In genomic region chr10:60677541-60678129, GRCh38 we compare ENCODE assay signal across 31 cellular contexts.
A peak's percentile ranks its signal among the peaks of the same experiment; 100 is the strongest.
DNase-seq lines count a peak whose midpoint lies in the region; ATAC-seq, FAIRE-seq and TF ChIP-seq lines count a peak whose summit lies in the region.
"Had no signal": no experiment of that assay in that cellular context is flagged by ENCODE, and none has a peak within 500 bp of the region (broad histone marks: within the 10 kb centered on the region; RNA-seq: fewer than 3 reads in every experiment).

No MANE protein-coding gene starts in this region.

- DNase-seq in NT2/D1 (ENCODE audit: low read depth, low spot score) (peak; percentile 16), endodermal cell (no peak), midbrain (lab: John Stamatoyannopoulos, UW) (peak; percentile 13), mammary epithelial cell (no peak), urothelium cell line (ENCODE audit: low spot score) (no peak)
- DNase-seq in activated naive CD4-positive, alpha-beta T cell treated with anti-CD3 and anti-CD28 coated beads, Interleukin-2, amount 50 U/mL, for 16 hours = no peak
- DNase-seq: 8988T; activated CD4-positive, alpha-beta memory T cell treated with anti-CD3 and anti-CD28 coated beads for 36 hours; activated CD4-positive, CD25-positive, alpha-beta regulatory T cell treated with anti-CD3 and anti-CD28 coated beads, Interleukin-2, amount 50 U/mL, for 72 hours; activated CD8-positive, alpha-beta memory T cell treated with anti-CD3 and anti-CD28 coated beads, Interleukin-2, amount 50 U/mL, for 48 hours; CD8-positive, alpha-beta T cell; DMS153; hypothalamus; KG1; NCI-H1417; NCI-H2081 treated with DMSO at 0.1 percent for 48 hours; NCI-H446 treated with DMSO at 0.1 percent for 48 hours; right lobe of liver; stimulated activated naive CD8-positive, alpha-beta T cell treated with anti-CD3 and anti-CD28 coated beads, Interleukin-15, Interleukin-2, amounts not matched to agents 100 U/mL and 50 U/mL, for 24 hours; T-helper 17 cell had no signal

- no TSS peak for BruUV-seq in mammary epithelial cell (replicated peaks; lab: Mats Ljungman, UMichigan)

- peak overlapping the region; percentile 58 for H3K27ac Mint-ChIP-seq in endodermal cell
- H3K27ac Mint-ChIP-seq: activated CD4-positive, alpha-beta memory T cell treated with anti-CD3 and anti-CD28 coated beads for 36 hours; activated naive CD4-positive, alpha-beta T cell treated with anti-CD3 and anti-CD28 coated beads, Interleukin-2, amount 50 U/mL, for 72 hours; activated T-helper 2 cell treated with anti-CD3 and anti-CD28 coated beads, Interferon-gamma antibody, Interleukin-2, Interleukin-4, amounts not matched to agents 10 μg/mL and 5 μg/mL and 100 μg/mL, durations not matched to agents 14 hours and 24 hours and 36 hours; B cell; CD8-positive, alpha-beta T cell; dendritic cell treated with granulocyte-macrophage colony-stimulating factor and Interleukin-4, amounts not matched to agents 40 ng/mL and 50 ng/mL, for 4 days had no signal

- H2AFZ ChIP-seq in ACC112 (ENCODE audit: low read length, unreplicated experiment) (peak overlapping the region; percentile 76), mammary epithelial cell (ENCODE audit: low read depth, low read length) (no peak overlapping the region)
- H2AFZ ChIP-seq: parathyroid adenoma had no signal

- H3K9me3 ChIP-seq in NT2/D1 (ENCODE audit: insufficient read depth, low read length) = no peaks in the 10 kb centered on the region
- peaks cover 9% of the 10 kb centered on the region for H3K9me3 ChIP-seq in endodermal cell (ENCODE audit: control insufficient read depth, low read length)
- H3K9me3 ChIP-seq in mammary epithelial cell (replicated peaks; ENCODE audit: insufficient read depth, low read length) = no peaks in the 10 kb centered on the region
- H3K9me3 ChIP-seq: right lobe of liver, thoracic aorta had no signal

- H3K79me2 ChIP-seq in ACC112 (ENCODE audit: control insufficient read depth, insufficient read depth, low read length, unreplicated experiment) (no peaks in the 10 kb centered on the region), mammary epithelial cell (ENCODE audit: insufficient read depth, low read length) (no peaks in the 10 kb centered on the region)

- intact Hi-C loops in mammary epithelial cell (cut with micrococcal nuclease) = no loop called here

- H3K9ac ChIP-seq in NT2/D1 (ENCODE audit: insufficient read length, low read depth) (no peak overlapping the region), endodermal cell (ENCODE audit: extremely low read depth, low read length, poor library complexity, severe bottlenecking) (no peak overlapping the region), mammary epithelial cell (ENCODE audit: insufficient read depth, low read length) (no peak overlapping the region)
- H3K9ac ChIP-seq: parathyroid adenoma had no signal

- H3K4me1 ChIP-seq in ACC112 (ENCODE audit: control insufficient read depth, insufficient read depth, low read length, unreplicated experiment) (peaks cover 14% of the 10 kb centered on the region), NT2/D1 (ENCODE audit: insufficient read depth, insufficient read length) (no peaks in the 10 kb centered on the region), endodermal cell (ENCODE audit: control insufficient read depth, insufficient read depth, low read length) (peaks cover 7% of the 10 kb centered on the region), mammary epithelial cell (ENCODE audit: insufficient read depth, low read length) (no peaks in the 10 kb centered on the region)
- H3K4me1 ChIP-seq: parathyroid adenoma, right lobe of liver had no signal

- TF ChIP-seq CTCF in endodermal cell (conservative IDR thresholded peaks at IDR 0.05) (no peak), mammary epithelial cell (conservative IDR thresholded peaks at IDR 0.05 in 1 of 2, IDR thresholded peaks at IDR 0.05 in 1 of 2; ENCODE audit: extremely low read depth in 1 of 2, insufficient read depth in 1 of 2, low read depth in 1 of 2, low read length in 2 of 2) (no peak)

- CTCF ChIA-PET in mammary epithelial cell (lab: Charles Lee; ENCODE audit: low non-redundant PET) = no interaction called here

- H3K36me3 Mint-ChIP-seq in endodermal cell (ENCODE audit: low read depth) = peaks cover 19% of the 10 kb centered on the region

- H3K4me3 ChIP-seq in ACC112 (ENCODE audit: low read depth, low read length) (no peak overlapping the region), NT2/D1 (ENCODE audit: insufficient read length, low read depth) (no peak overlapping the region), endodermal cell (ENCODE audit: low read length) (no peak overlapping the region), mammary epithelial cell (replicated peaks in 1 of 3; ENCODE audit: insufficient read depth in 1 of 3, low read depth in 2 of 3, low read length in 3 of 3) (no peak overlapping the region)
- H3K4me3 ChIP-seq: right lobe of liver, thoracic aorta had no signal

- 80 to 100% methylated on average over 1 to 4 of the region's 4 CpGs for WGBS in endodermal cell (ENCODE audit: insufficient coverage in 1 of 2, insufficient read length in 1 of 2), 2 experiments
- WGBS in mammary epithelial cell (ENCODE audit: low coverage, missing lambda C conversion rate) = 83% methylated on average over 4 of the region's 4 CpGs

- in situ Hi-C loops in mammary epithelial cell (cut with MboI; ENCODE audit: low sequenced_read_pairs in 2 of 2) = no loop called here

- no peak for FAIRE-seq in urothelium cell line (lab: Jason Lieb, UNC)
- FAIRE-seq: HTR-8/SVneo had no signal

- H3K27me3 ChIP-seq in ACC112 (ENCODE audit: insufficient read depth, low read length) = no peaks in the 10 kb centered on the region
- H3K27me3 ChIP-seq in NT2/D1 (ENCODE audit: insufficient read depth, insufficient read length) = no peaks in the 10 kb centered on the region
- H3K27me3 ChIP-seq in endodermal cell (ENCODE audit: control insufficient read depth, insufficient read depth, low read length, poor library complexity, severe bottlenecking) = no peaks in the 10 kb centered on the region
- no peaks in the 10 kb centered on the region for H3K27me3 ChIP-seq in mammary epithelial cell (ENCODE audit: insufficient read depth, low read length)
- H3K27me3 ChIP-seq: right lobe of liver had no signal

- H3K4me2 ChIP-seq in mammary epithelial cell (ENCODE audit: insufficient read depth, low read depth, low read length) = no peak overlapping the region

- H4K20me1 ChIP-seq in mammary epithelial cell (ENCODE audit: insufficient read depth, low read length) = no peaks in the 10 kb centered on the region

- H3K27me3 Mint-ChIP-seq in endodermal cell (ENCODE audit: insufficient read depth) = no peaks in the 10 kb centered on the region
- H3K27me3 Mint-ChIP-seq: activated CD4-positive, alpha-beta memory T cell treated with anti-CD3 and anti-CD28 coated beads for 36 hours; B cell; dendritic cell treated with granulocyte-macrophage colony-stimulating factor and Interleukin-4, amounts not matched to agents 40 ng/mL and 50 ng/mL, for 4 days; T-helper 17 cell had no signal

- H3K27ac ChIP-seq in ACC112 (ENCODE audit: low read depth, low read length) = no peak overlapping the region
- no peak overlapping the region for H3K27ac ChIP-seq in endodermal cell (ENCODE audit: low read depth, low read length)
- H3K27ac ChIP-seq in mammary epithelial cell (ENCODE audit: insufficient read depth, low read depth, low read length) = no peak overlapping the region
- H3K27ac ChIP-seq: parathyroid adenoma, right lobe of liver, RWPE1, thoracic aorta had no signal

- H3K9me3 Mint-ChIP-seq in endodermal cell = peaks cover 14% of the 10 kb centered on the region
- H3K9me3 Mint-ChIP-seq: CD8-positive, alpha-beta T cell had no signal

- no peak for ATAC-seq in HG03280 (IDR thresholded peaks at IDR 0.05; ENCODE audit: unreplicated experiment)
- ATAC-seq: activated naive CD4-positive, alpha-beta T cell treated with anti-CD3 and anti-CD28 coated beads, Interleukin-2, amount 50 U/mL, for 72 hours; CD8-positive, alpha-beta T cell; HCT116; stimulated activated naive CD8-positive, alpha-beta T cell treated with anti-CD3 and anti-CD28 coated beads, Interleukin-15, Interleukin-2, amounts not matched to agents 100 U/mL and 50 U/mL, for 24 hours; T-helper 17 cell had no signal

- peaks cover 19% of the 10 kb centered on the region for H3K4me1 Mint-ChIP-seq in endodermal cell
- H3K4me1 Mint-ChIP-seq: B cell had no signal

- dilution Hi-C loops in mammary epithelial cell (cut with HindIII; ENCODE audit: low sequenced_read_pairs) = no loop called here

- H3K36me3 ChIP-seq in ACC112 (ENCODE audit: insufficient read depth, low read length) = no peaks in the 10 kb centered on the region
- no peaks in the 10 kb centered on the region for H3K36me3 ChIP-seq in NT2/D1 (ENCODE audit: insufficient read depth, insufficient read length, low read length)
- H3K36me3 ChIP-seq in endodermal cell (ENCODE audit: control insufficient read depth, insufficient read depth, low read length) = no peaks in the 10 kb centered on the region
- no peaks in the 10 kb centered on the region for H3K36me3 ChIP-seq in mammary epithelial cell (ENCODE audit: insufficient read depth, low read length)
- H3K36me3 ChIP-seq: right lobe of liver, thoracic aorta had no signal

- no peak overlapping the region for H3K4me3 Mint-ChIP-seq in endodermal cell
- H3K4me3 Mint-ChIP-seq: activated CD4-positive, alpha-beta memory T cell treated with anti-CD3 and anti-CD28 coated beads for 36 hours; B cell; CD8-positive, alpha-beta T cell; dendritic cell treated with granulocyte-macrophage colony-stimulating factor and Interleukin-4, amounts not matched to agents 40 ng/mL and 50 ng/mL, for 4 days had no signal

Comparison
In these comparisons a context has a peak if more than half of its experiments do, and no peak if none do; other contexts are left out.
1. DNase-seq: peak in NT2/D1 (single experiment) and midbrain (single experiment); none in endodermal cell (single experiment), mammary epithelial cell (single experiment), activated naive CD4-positive, alpha-beta T cell treated with anti-CD3 and anti-CD28 coated beads, Interleukin-2, amount 50 U/mL, for 16 hours (single experiment) and urothelium cell line (single experiment).